Comparison of ENCODE assay signal across 9 cellular contexts in genomic region chr16:61274211-61274610, GRCh38.
"Had no signal": no experiment of that assay in that cellular context is flagged by ENCODE, and none has a peak within 500 bp of the region (broad histone marks: within the 10 kb centered on the region; RNA-seq: fewer than 3 reads in every experiment).

No MANE protein-coding gene starts in this region.

- H3K4me3 ChIP-seq: GM23338, K562 had no signal

- FAIRE-seq: H1, H54, HTR-8/SVneo, K562 had no signal

- H3K4me3 Mint-ChIP-seq: GM23338, H9 had no signal

- H3K9me3 Mint-ChIP-seq: GM23338 had no signal

- H3K4me1 Mint-ChIP-seq: GM23338, H9 had no signal

- H3K27ac Mint-ChIP-seq: GM23338, H9 had no signal

- DNase-seq: H9, HCEC 1CT, IMR-90 had no signal

- H3K27ac ChIP-seq: HL-60 had no signal

- ATAC-seq: GM23338, K562 had no signal
